Comparison of ENCODE assay signal across 16 cellular contexts in genomic region chr5:175696855-175697198, GRCh38. TPM values are rescaled to one million over a fixed set of nuclear protein-coding genes. Genes with fewer than 3 reads are reported as not detected.
DNase-seq lines count a peak whose midpoint lies in the region; ATAC-seq, FAIRE-seq and TF ChIP-seq lines count a peak whose summit lies in the region.
"Had no signal": no experiment of that assay in that cellular context is flagged by ENCODE, and none has a peak within 500 bp of the region (broad histone marks: within the 10 kb centered on the region; RNA-seq: fewer than 3 reads in every experiment).

No MANE protein-coding gene starts in this region.

- no peak overlapping the region; the same call in 1 of the 2 replicates for H2BK15ac ChIP-seq in H1 (ENCODE audit: low read length)

- 0 out of 2 replicates have a peak overlapping the region, but pooled peaks have one; percentile 74 for H2AFZ ChIP-seq in OCI-LY3 (ENCODE audit: low read depth, low read length)
- no peak overlapping the region for H2AFZ ChIP-seq in H1 (ENCODE audit: low read length)
- peak overlapping the region; percentile 33 for H2AFZ ChIP-seq in smooth muscle cell (ENCODE audit: low read depth)
- no peak overlapping the region for H2AFZ ChIP-seq in MM.1S (ENCODE audit: low read length)

- H4K20me1 ChIP-seq in OCI-LY3 (ENCODE audit: insufficient read depth, low read length): no peaks in the 10 kb centered on the region
- no peaks in the 10 kb centered on the region for H4K20me1 ChIP-seq in H1 (replicated peaks in 1 of 2; ENCODE audit: control insufficient read depth in 1 of 2, insufficient read depth in 2 of 2, low read length in 2 of 2)
- no peaks in the 10 kb centered on the region for H4K20me1 ChIP-seq in smooth muscle cell (ENCODE audit: low read depth)
- no peaks in the 10 kb centered on the region for H4K20me1 ChIP-seq in MM.1S (ENCODE audit: insufficient read depth, low read length)

- H3F3A ChIP-seq in smooth muscle cell (ENCODE audit: low read depth) (no peaks in the 10 kb centered on the region), MM.1S (ENCODE audit: insufficient read depth, low read length) (no peaks in the 10 kb centered on the region)

- no peak overlapping the region for H4K5ac ChIP-seq in H1 (ENCODE audit: insufficient read length, low read depth, low read length)

- H3K56ac ChIP-seq in H1 (replicated peaks; ENCODE audit: insufficient read length, low read depth, low read length): no peak overlapping the region

- TF ChIP-seq CTCF in OCI-LY3 (IDR thresholded peaks at IDR 0.05; ENCODE audit: low read depth, low read length) (no peak), H1 (IDR thresholded peaks at IDR 0.05; ENCODE audit: control extremely low read depth in 1 of 3, insufficient read depth in 1 of 3, low read depth in 1 of 3, low read length in 3 of 3) (no peak), smooth muscle cell (IDR thresholded peaks at IDR 0.05; ENCODE audit: borderline replicate concordance, insufficient read depth, poor library complexity, severe bottlenecking) (no peak), GM20000 (IDR thresholded peaks at IDR 0.05; ENCODE audit: extremely low read depth, missing control alignments) (no peak), mesothelial cell of epicardium (IDR thresholded peaks at IDR 0.05; ENCODE audit: unreplicated experiment) (no peak), MM.1S (IDR thresholded peaks at IDR 0.05; ENCODE audit: low read length) (no peak)

- TF ChIP-seq EP300 in H1 (IDR thresholded peaks at IDR 0.05; ENCODE audit: borderline replicate concordance in 1 of 2, low read depth in 2 of 2, low read length in 2 of 2): no peak

- POLR2A ChIA-PET in H1 (lab: Charles Lee; ENCODE audit: partially characterized antibody): interaction anchor here (1.4 to 1.6 kb wide), 2 partner anchors 29 to 164 kb away, joined by 3 to 4 read pairs; no protein-coding TSS in a partner anchor

- H3K9me3 Mint-ChIP-seq in mesothelial cell of epicardium: peaks cover under 1% of the 10 kb centered on the region
- H3K9me3 Mint-ChIP-seq: activated naive CD8-positive, alpha-beta T cell treated with anti-CD3 and anti-CD28 coated beads, Interleukin-2, amount 10 ng/mL, durations not matched to agents 7 days and 5 days had no signal

- no peak overlapping the region for H3K27ac Mint-ChIP-seq in mesothelial cell of epicardium

- no peaks in the 10 kb centered on the region for H3K27me3 Mint-ChIP-seq in mesothelial cell of epicardium (ENCODE audit: low read depth)
- H3K27me3 Mint-ChIP-seq: activated naive CD8-positive, alpha-beta T cell treated with anti-CD3 and anti-CD28 coated beads, Interleukin-2, amount 10 ng/mL, durations not matched to agents 7 days and 5 days had no signal

- H3K4ac ChIP-seq in H1 (replicated peaks; ENCODE audit: insufficient read length, low read depth, low read length): no peak overlapping the region

- no peak overlapping the region for H2BK5ac ChIP-seq in H1 (ENCODE audit: low read depth, low read length)

- no peak for FAIRE-seq in H1 (lab: Jason Lieb, UNC)
- FAIRE-seq: A204.1, colon, endometrium, urothelium cell line had no signal

- no peak overlapping the region; the same call in 1 of the 2 replicates for H2AK5ac ChIP-seq in H1 (ENCODE audit: low read depth, low read length)

- H3K4me1 Mint-ChIP-seq in mesothelial cell of epicardium: peaks cover 21% of the 10 kb centered on the region

- TF ChIP-seq RAD21 in H1 (IDR thresholded peaks at IDR 0.05 in 1 of 2, conservative IDR thresholded peaks at IDR 0.05 in 1 of 2; ENCODE audit: low read depth in 2 of 2, low read length in 2 of 2): no peak

- 94% methylated on average over 11 of the region's 14 CpGs; no CpG with 5 or more reads in 1 of the 2 experiments for WGBS in H1 (ENCODE audit: extremely low coverage in 1 of 2, insufficient coverage in 1 of 2, insufficient read length in 1 of 2, insufficient replicate concordance in 2 of 2, low coverage in 1 of 2, low lambda C conversion rate in 2 of 2, missing lambda C conversion rate in 1 of 2), 2 experiments
- 89% methylated on average over 14 of the region's 14 CpGs for WGBS in smooth muscle cell (ENCODE audit: low lambda C conversion rate)

- no peaks in the 10 kb centered on the region for H3K36me3 ChIP-seq in OCI-LY3 (replicated peaks; ENCODE audit: low read depth, low read length)
- no peaks in the 10 kb centered on the region for H3K36me3 ChIP-seq in H1 (ENCODE audit: control insufficient read depth in 2 of 4, insufficient read depth in 4 of 4, low read length in 3 of 4)
- no peaks in the 10 kb centered on the region for H3K36me3 ChIP-seq in smooth muscle cell (ENCODE audit: low read depth)
- no peaks in the 10 kb centered on the region for H3K36me3 ChIP-seq in MM.1S (replicated peaks; ENCODE audit: insufficient read depth, low read length)
- H3K36me3 ChIP-seq: BE2C had no signal

- H3K23ac ChIP-seq in H1 (ENCODE audit: insufficient read length): no peak overlapping the region

- H3K9me3 ChIP-seq in OCI-LY3 (ENCODE audit: insufficient read depth, low read length) (no peaks in the 10 kb centered on the region), H1 (ENCODE audit: insufficient read depth in 2 of 2, low read depth in 1 of 2, low read length in 1 of 2) (no peaks in the 10 kb centered on the region), smooth muscle cell (replicated peaks; ENCODE audit: low read depth) (no peaks in the 10 kb centered on the region), MM.1S (replicated peaks; ENCODE audit: insufficient read depth, low read length) (no peaks in the 10 kb centered on the region)
- H3K9me3 ChIP-seq: BE2C had no signal

- H4K8ac ChIP-seq in H1 (ENCODE audit: extremely low read depth, insufficient read depth, low read length): no peak overlapping the region; the same call in 1 of the 2 replicates

- CTCF ChIA-PET in H1 (lab: Charles Lee; ENCODE audit: partially characterized antibody): interaction anchor here (0.9 to 6.6 kb wide), 27 partner anchors 9 to 194 kb away, joined by 3 to 79 read pairs (median 4); no protein-coding TSS in a partner anchor

- H3K36me3 Mint-ChIP-seq in mesothelial cell of epicardium: no peaks in the 10 kb centered on the region

- 0 out of 2 replicates have a peak overlapping the region, but pooled peaks have one; percentile 23 for H2BK12ac ChIP-seq in H1 (ENCODE audit: low read depth, low read length)

- H3K4me1 ChIP-seq in OCI-LY3 (ENCODE audit: low read length) (no peaks in the 10 kb centered on the region), H1 (replicated peaks in 1 of 4; ENCODE audit: control insufficient read depth in 3 of 4, insufficient read depth in 4 of 4, low read length in 3 of 4) (peaks cover 0 to 10% (median 4%) of the 10 kb centered on the region in 4 experiments; a peak in 5 of 7 replicates), smooth muscle cell (ENCODE audit: low read depth) (no peaks in the 10 kb centered on the region), MM.1S (ENCODE audit: low read length) (peaks cover 7% of the 10 kb centered on the region; the same call in 1 of the 2 replicates)
- H3K4me1 ChIP-seq: BE2C had no signal

- ATAC-seq in activated CD4-positive, CD25-positive, alpha-beta regulatory T cell treated with anti-CD3 and anti-CD28 coated beads, Interleukin-2, amount 50 U/mL, for 24 hours: no peak

- H3K27me3 ChIP-seq in OCI-LY3 (ENCODE audit: low read depth, low read length) (peaks cover 7% of the 10 kb centered on the region; the same call in 1 of the 2 replicates), H1 (replicated peaks in 1 of 4; ENCODE audit: control insufficient read depth in 3 of 4, extremely low read depth in 1 of 4, insufficient read depth in 3 of 4, low read length in 3 of 4) (no peaks in the 10 kb centered on the region; a peak in 1 of 7 replicates), smooth muscle cell (ENCODE audit: low read depth) (no peaks in the 10 kb centered on the region), MM.1S (replicated peaks; ENCODE audit: insufficient read depth, low read length) (no peaks in the 10 kb centered on the region)

- H3K9ac ChIP-seq in OCI-LY3 (ENCODE audit: low read length): no peak overlapping the region
- H3K9ac ChIP-seq in H1 (replicated peaks in 1 of 4; ENCODE audit: extremely low read depth in 1 of 4, low read depth in 3 of 4, low read length in 3 of 4): no peak overlapping the region
- no peak overlapping the region for H3K9ac ChIP-seq in smooth muscle cell (ENCODE audit: low read depth)
- H3K9ac ChIP-seq in MM.1S (ENCODE audit: low read length): no peak overlapping the region

- H3K18ac ChIP-seq in H1 (ENCODE audit: extremely low read depth, low read length): no peak overlapping the region

- H2BK20ac ChIP-seq in H1 (ENCODE audit: low read length): no peak overlapping the region

- H4K91ac ChIP-seq in H1 (replicated peaks; ENCODE audit: insufficient read length, low read length): no peak overlapping the region

- no peak for TF ChIP-seq POLR2A in H1 (IDR thresholded peaks at IDR 0.05; ENCODE audit: control extremely low read depth in 1 of 2, low read depth in 2 of 2, low read length in 2 of 2)

- no peak overlapping the region for H2BK120ac ChIP-seq in H1 (replicated peaks; ENCODE audit: low read depth, low read length)

- peak; percentile 25 for DNase-seq in activated CD4-positive, CD25-positive, alpha-beta regulatory T cell treated with anti-CD3 and anti-CD28 coated beads, Interleukin-2, amount 50 U/mL, for 72 hours
- DNase-seq in H1 (ENCODE audit: low read depth in 1 of 2, low spot score in 2 of 2): no peak
- no peak for DNase-seq in smooth muscle cell (lab: John Stamatoyannopoulos, UW; ENCODE audit: unreplicated experiment)
- DNase-seq in GM20000 (ENCODE audit: low spot score): no peak
- no peak for DNase-seq in mesothelial cell of epicardium (ENCODE audit: low spot score in 2 of 2, unreplicated experiment in 2 of 2)
- DNase-seq in MM.1S: no peak
- DNase-seq: NCI-H1694, NCI-H2171 treated with DMSO at 0.1 percent for 48 hours had no signal

- H3K79me2 ChIP-seq in OCI-LY3 (ENCODE audit: low read length): no peaks in the 10 kb centered on the region
- no peaks in the 10 kb centered on the region for H3K79me2 ChIP-seq in H1 (ENCODE audit: control insufficient read depth in 1 of 2, insufficient read depth in 2 of 2, low read length in 2 of 2)
- H3K79me2 ChIP-seq in smooth muscle cell (ENCODE audit: low read depth): no peaks in the 10 kb centered on the region
- H3K79me2 ChIP-seq in MM.1S (ENCODE audit: low read length): peaks cover 64% of the 10 kb centered on the region

- no peak overlapping the region for H3K4me2 ChIP-seq in OCI-LY3 (ENCODE audit: low read length)
- no peak overlapping the region for H3K4me2 ChIP-seq in H1 (ENCODE audit: insufficient read depth in 1 of 2, low read depth in 2 of 2, low read length in 2 of 2)
- H3K4me2 ChIP-seq in smooth muscle cell: no peak overlapping the region
- no peak overlapping the region for H3K4me2 ChIP-seq in MM.1S (ENCODE audit: low read depth, low read length)

- no peaks in the 10 kb centered on the region for H3K9me2 ChIP-seq in MM.1S (replicated peaks; ENCODE audit: insufficient read depth, low read length)

- no peaks in the 10 kb centered on the region for H3K23me2 ChIP-seq in H1 (ENCODE audit: low read depth, low read length)

- H3K4me3 ChIP-seq in OCI-LY3 (ENCODE audit: low read length) (no peak overlapping the region), H1 (ENCODE audit: extremely low read depth in 1 of 4, insufficient read depth in 2 of 4, low read depth in 3 of 4, low read length in 4 of 4) (no peak overlapping the region), smooth muscle cell (no peak overlapping the region), MM.1S (ENCODE audit: low read length) (no peak overlapping the region)

- H3K27ac ChIP-seq in OCI-LY3 (ENCODE audit: low read length) (no peak overlapping the region), H1 (ENCODE audit: low read depth, low read length) (no peak overlapping the region), smooth muscle cell (ENCODE audit: low read depth) (no peak overlapping the region), MM.1S (ENCODE audit: low read length) (no peak overlapping the region)

- H3K14ac ChIP-seq in H1 (ENCODE audit: insufficient read length): no peak overlapping the region

- no peak overlapping the region for H3K4me3 Mint-ChIP-seq in mesothelial cell of epicardium

- H3K79me1 ChIP-seq in H1 (ENCODE audit: low read depth, low read length): no peaks in the 10 kb centered on the region

RNA-seq across cellular contexts. Expression of gene HRH2, which starts 39.0 kb away (rescaled TPM):
- total RNA-seq in H1 (2021; fragmentation: NEBNext Ultra II Directional; extraction: Animal tissue kit (Norgen Biotek cat#: 25700)): 8.1 and 9.3 TPM in 2 replicates
- 7.8 and 10.2 TPM in 2 replicates for polyA plus RNA-seq in H1 (2011; rRNA removed)
- polyA plus RNA-seq in H1 (2011; cell fraction: cytosol; rRNA removed): 4.0 TPM
- polyA plus RNA-seq in H1 (2011; cell fraction: nucleus; rRNA removed): 10.3 TPM
- polyA plus RNA-seq in H1 (2012, experiment 1 of 2): 6.5 to 7.4 TPM (median 7.2 TPM) in 4 replicates
- 5.5 TPM for polyA plus RNA-seq in H1 (2012, experiment 2 of 2)
- 9.8 TPM for polyA plus RNA-seq in H1 (2013, experiment 1 of 2)
- polyA plus RNA-seq in H1 (2013, experiment 2 of 2): 9.8 TPM
- polyA minus RNA-seq in H1 (2011; rRNA and poly(A)+ RNA removed): 16.1 and 21.8 TPM in 2 replicates
- 5.1 TPM for polyA minus RNA-seq in H1 (2011; cell fraction: cytosol; rRNA and poly(A)+ RNA removed)
- 12.5 TPM for polyA minus RNA-seq in H1 (2011; cell fraction: nucleus; rRNA and poly(A)+ RNA removed)
- 0.40 and 0.63 TPM in 2 replicates for total RNA-seq in smooth muscle cell
- 0.57 and 0.83 TPM in 2 replicates for polyA plus RNA-seq in smooth muscle cell
- 2.1 to 2.8 TPM (median 2.6 TPM) in 3 replicates for total RNA-seq in mesothelial cell of epicardium

Comparison
In these comparisons a context has a peak if more than half of its experiments do, and no peak if none do; other contexts are left out.
1. H2AFZ ChIP-seq: peak in OCI-LY3 (single experiment) and smooth muscle cell (single experiment); none in H1 (single experiment) and MM.1S (single experiment).